ENCODE assay signal across 8 cellular contexts in the genomic region with DNA sequence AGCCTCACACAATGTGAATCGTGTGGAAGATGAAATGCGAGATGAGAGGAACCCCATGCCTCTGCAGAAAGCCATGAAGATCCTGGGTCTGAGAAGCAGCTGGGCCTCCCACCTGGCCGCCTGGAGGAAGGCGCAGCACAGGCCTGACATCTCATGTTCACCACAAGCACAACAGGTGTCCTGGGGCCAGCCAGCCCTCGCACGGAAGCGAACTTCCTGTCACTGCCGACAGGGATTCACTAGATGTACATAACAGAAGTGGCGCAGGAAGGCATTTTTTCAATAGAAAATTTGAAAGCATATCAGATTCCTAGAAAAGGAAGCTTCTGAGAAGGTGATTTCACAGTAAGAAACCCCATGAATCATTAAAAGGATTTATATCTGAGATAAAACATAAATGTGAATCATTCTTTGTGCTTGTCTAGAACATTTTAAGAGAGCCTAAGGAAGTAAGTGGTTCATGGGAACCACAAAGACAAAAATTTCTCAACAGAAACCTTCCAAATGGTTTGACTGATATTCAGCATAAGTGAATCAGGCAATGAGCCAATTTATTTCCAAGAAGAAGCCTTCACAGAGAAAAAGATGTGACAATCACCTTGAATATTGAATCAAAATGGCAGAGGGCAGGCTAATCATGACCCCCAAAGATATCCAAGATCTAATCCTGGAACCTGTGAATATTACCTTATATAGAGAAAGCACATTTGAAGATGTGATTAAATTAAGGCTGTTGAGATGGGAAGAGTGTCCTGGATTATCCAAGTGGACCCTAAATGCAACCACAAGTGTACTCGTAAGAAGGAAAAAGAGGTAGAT.
DNase-seq lines count a peak whose midpoint lies in the region; ATAC-seq, FAIRE-seq and TF ChIP-seq lines count a peak whose summit lies in the region.

No MANE protein-coding gene starts in this region.

- no peaks in the 10 kb centered on the region for H3K36me3 Mint-ChIP-seq in naive B cell

- no peaks in the 10 kb centered on the region for H3K27me3 Mint-ChIP-seq in naive B cell

- peak; percentile 94 for FAIRE-seq in GM12891 (lab: Jason Lieb, UNC)

- DNase-seq in GM12891 (ENCODE audit: insufficient read length, low spot score) = peak; percentile 17
- peak; percentile 11 for DNase-seq in HCEC 1CT
- peak; percentile 60 for DNase-seq in NCI-H146 treated with DMSO at 0.1 percent for 48 hours (lab: John Stamatoyannopoulos, UW; ENCODE audit: unreplicated experiment)
- peak; percentile 77 for DNase-seq in activated T-cell treated with anti-CD3 and anti-CD28 coated beads for 24 hours (ENCODE audit: low read depth)
- peak; percentile 35 for DNase-seq in naive B cell
- no peak for DNase-seq in NCI-H1105 (lab: John Stamatoyannopoulos, UW)
- no peak for DNase-seq in NCI-H774 (lab: John Stamatoyannopoulos, UW)
- no peak for DNase-seq in NCI-H446 treated with DMSO at 0.1 percent for 48 hours (lab: John Stamatoyannopoulos, UW)

- no peak for TF ChIP-seq POLR2A in GM12891 (IDR thresholded peaks at IDR 0.05; ENCODE audit: low read depth, low read length)

- peaks cover 0 to 3% (median 0%) of the 10 kb centered on the region in 7 donors for H3K9me3 Mint-ChIP-seq in naive B cell

- H3K4me3 Mint-ChIP-seq in naive B cell = peak overlapping the region in 3 of 8 donors; percentile 4 to 23 (median 10)

- H3K4me1 Mint-ChIP-seq in naive B cell = peaks cover 5 to 18% (median 16%) of the 10 kb centered on the region in 3 donors

- peak overlapping the region in 2 of 6 donors; percentile 26 to 29 for H3K27ac Mint-ChIP-seq in naive B cell

- ATAC-seq in naive B cell (ENCODE audit: low read depth in 2 of 2) = peak; percentile 93 to 95

TF ChIP-seq in GM12891, 5 proteins besides CTCF, POLR2A, EP300 and RAD21:
- TF ChIP-seq POLR2AphosphoS5 (IDR thresholded peaks at IDR 0.05; ENCODE audit: low read depth, low read length) = 0 out of 2 replicates have a peak, but pooled peaks have one; percentile 33
- TF ChIP-seq SPI1 (IDR thresholded peaks at IDR 0.05; ENCODE audit: low read depth, low read length) = peak; percentile 29; the same call in 1 of the 2 replicates
- peak; percentile 55; the same call in 1 of the 2 replicates for TF ChIP-seq POU2F2 (IDR thresholded peaks at IDR 0.05; ENCODE audit: low read depth, low read length)
- no peak for TF ChIP-seq PAX5 (IDR thresholded peaks at IDR 0.05; ENCODE audit: insufficient read depth, low read length, severe bottlenecking)
- no peak for TF ChIP-seq TAF1 (IDR thresholded peaks at IDR 0.05; ENCODE audit: low read depth, low read length)

Comparison
In these comparisons a context has a peak if more than half of its experiments do, and no peak if none do; other contexts are left out.
1. DNase-seq: peak in GM12891 (single experiment), HCEC 1CT (single experiment), NCI-H146 treated with DMSO at 0.1 percent for 48 hours (single experiment), activated T-cell treated with anti-CD3 and anti-CD28 coated beads for 24 hours (single experiment) and naive B cell (single experiment); none in NCI-H1105 (single experiment), NCI-H774 (single experiment) and NCI-H446 treated with DMSO at 0.1 percent for 48 hours (single experiment).